ENCODE assay signal across 1 cellular context in the genomic region with DNA sequence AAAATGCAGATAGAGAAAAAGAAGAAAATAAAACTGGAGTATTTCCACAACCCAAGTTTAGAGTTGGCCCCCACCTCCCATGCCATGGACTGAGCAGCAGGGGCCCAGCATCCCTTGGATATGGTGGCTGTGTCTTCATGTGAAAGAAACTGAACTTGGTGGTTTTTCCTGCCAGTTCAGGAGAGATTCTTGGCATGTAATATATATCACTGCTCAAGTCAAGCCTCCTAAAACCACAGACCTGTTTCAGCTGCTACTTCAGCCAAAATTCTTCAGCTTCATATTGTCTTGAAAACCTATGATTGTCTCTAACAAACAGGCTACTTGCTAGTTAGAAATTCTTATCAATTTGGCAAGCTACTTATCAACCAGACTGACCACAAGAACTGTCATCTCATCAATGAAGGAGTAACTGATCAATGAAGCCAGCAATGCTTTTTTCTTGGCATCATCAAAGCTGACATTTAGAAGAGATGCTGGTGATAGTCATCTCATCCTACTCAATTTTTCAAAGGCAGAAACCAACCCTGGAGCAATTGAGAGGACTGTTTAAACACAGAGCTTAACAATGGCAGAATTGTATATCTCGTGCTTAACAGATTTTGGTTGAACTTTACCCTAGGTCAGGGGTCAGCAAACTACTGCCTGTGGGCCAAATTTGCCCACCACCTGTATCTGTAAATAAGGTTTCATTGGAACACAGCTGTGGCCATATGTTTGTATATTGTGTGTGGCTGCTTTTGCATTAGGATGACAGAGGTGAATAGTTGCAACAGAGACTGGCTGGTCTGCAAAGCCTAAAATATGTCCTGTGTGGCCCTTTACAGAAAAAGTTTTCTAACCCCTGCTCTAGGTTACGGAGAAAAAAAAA.
TF ChIP-seq lines count a peak whose summit lies in the region.

No MANE protein-coding gene starts in this region.

TF ChIP-seq in HepG2, 621 proteins besides CTCF, POLR2A, EP300 and RAD21 (continued from another document and continues in another):
- TF ChIP-seq ZNF747 (CRISPR knock-in tag; IDR thresholded peaks at IDR 0.05; ENCODE audit: borderline replicate concordance) (peak; percentile 80; the same call in 1 of the 2 replicates), ZNF629 (CRISPR knock-in tag; conservative IDR thresholded peaks at IDR 0.05) (peak; percentile 54; the same call in 1 of the 2 replicates), ZNF652 (CRISPR knock-in tag; IDR thresholded peaks at IDR 0.05; ENCODE audit: borderline replicate concordance, low read depth) (0 out of 2 replicates have a peak, but pooled peaks have one; percentile 20), NAIF1 (CRISPR knock-in tag; IDR thresholded peaks at IDR 0.05; ENCODE audit: borderline replicate concordance) (peak; percentile 66; the same call in 1 of the 2 replicates), MEF2D (CRISPR knock-in tag; IDR thresholded peaks at IDR 0.05) (peak; percentile 84), RARA (CRISPR knock-in tag; IDR thresholded peaks at IDR 0.05) (peak; percentile 98), ZNF432 (CRISPR knock-in tag; IDR thresholded peaks at IDR 0.05; ENCODE audit: borderline replicate concordance) (0 out of 2 replicates have a peak, but pooled peaks have one; percentile 36), BATF2 (CRISPR knock-in tag; IDR thresholded peaks at IDR 0.05) (no peak), PCBP2 (optimal IDR thresholded peaks at IDR 0.05; ENCODE audit: low read depth, low read length, poor library complexity, severe bottlenecking) (no peak), ZSCAN21 (CRISPR knock-in tag; IDR thresholded peaks at IDR 0.05; ENCODE audit: borderline replicate concordance) (no peak; the same call in 1 of the 2 replicates), ZNF543 (CRISPR knock-in tag; IDR thresholded peaks at IDR 0.05) (peak; percentile 90; the same call in 1 of the 2 replicates), ZNF501 (CRISPR knock-in tag; IDR thresholded peaks at IDR 0.05) (no peak), GABPB1 (CRISPR knock-in tag; IDR thresholded peaks at IDR 0.05) (peak; percentile 39), GATAD2A (CRISPR knock-in tag; IDR thresholded peaks at IDR 0.05) (peak; percentile 99), SYNCRIP (IDR thresholded peaks at IDR 0.05; ENCODE audit: insufficient read depth, low read depth, low read length) (no peak), SOX6 (IDR thresholded peaks at IDR 0.05) (no peak), SOX6 (CRISPR knock-in tag; IDR thresholded peaks at IDR 0.05) (peak; percentile 100), BCLAF1 (IDR thresholded peaks at IDR 0.05) (no peak), ZNF558 (CRISPR knock-in tag; IDR thresholded peaks at IDR 0.05; ENCODE audit: borderline replicate concordance) (peak; percentile 84; the same call in 1 of the 2 replicates), AGO2 (optimal IDR thresholded peaks at IDR 0.05; ENCODE audit: low read depth, low read length) (no peak), ZKSCAN5 (CRISPR knock-in tag; IDR thresholded peaks at IDR 0.05) (no peak), SRSF4 (IDR thresholded peaks at IDR 0.05; ENCODE audit: low read depth, low read length, poor library complexity, severe bottlenecking) (no peak), ZNF251 (CRISPR knock-in tag; IDR thresholded peaks at IDR 0.05) (no peak), CENPT (CRISPR knock-in tag; IDR thresholded peaks at IDR 0.05; ENCODE audit: low read depth) (no peak), KAT7 (CRISPR knock-in tag; IDR thresholded peaks at IDR 0.05; ENCODE audit: borderline replicate concordance) (no peak), SP4 (CRISPR knock-in tag; IDR thresholded peaks at IDR 0.05) (no peak), ZFP36 (IDR thresholded peaks at IDR 0.05; ENCODE audit: borderline replicate concordance, low read depth, low read length, partially characterized antibody) (no peak), ZNF75D (CRISPR knock-in tag; IDR thresholded peaks at IDR 0.05; ENCODE audit: borderline replicate concordance) (no peak), ZNF335 (CRISPR knock-in tag; IDR thresholded peaks at IDR 0.05) (no peak), ZNF367 (CRISPR knock-in tag; IDR thresholded peaks at IDR 0.05; ENCODE audit: borderline replicate concordance) (no peak), SIX4 (CRISPR knock-in tag; IDR thresholded peaks at IDR 0.05) (peak; percentile 88), CAMTA2 (CRISPR knock-in tag; IDR thresholded peaks at IDR 0.05; ENCODE audit: borderline replicate concordance) (no peak), TMF1 (CRISPR knock-in tag; IDR thresholded peaks at IDR 0.05; ENCODE audit: low read depth) (0 out of 2 replicates have a peak, but pooled peaks have one; percentile 30), XBP1 (CRISPR knock-in tag; IDR thresholded peaks at IDR 0.05) (peak; percentile 69; the same call in 1 of the 2 replicates), BORCS8-MEF2B (CRISPR knock-in tag; IDR thresholded peaks at IDR 0.05) (peak; percentile 49; the same call in 1 of the 2 replicates), CHD4 (IDR thresholded peaks at IDR 0.05; ENCODE audit: borderline replicate concordance, low read length) (no peak; the same call in 1 of the 2 replicates), ZBTB26 (CRISPR knock-in tag; IDR thresholded peaks at IDR 0.05; ENCODE audit: borderline replicate concordance) (no peak), TCF12 (IDR thresholded peaks at IDR 0.05) (no peak), TCF12 (CRISPR knock-in tag; IDR thresholded peaks at IDR 0.05) (peak; percentile 98), SRSF1 (optimal IDR thresholded peaks at IDR 0.05; ENCODE audit: low read depth, low read length) (no peak), ZNF724P (CRISPR knock-in tag; IDR thresholded peaks at IDR 0.05; ENCODE audit: borderline replicate concordance) (no peak), RORA (CRISPR knock-in tag; IDR thresholded peaks at IDR 0.05) (peak; percentile 93; the same call in 1 of the 2 replicates), ZNF550 (CRISPR knock-in tag; IDR thresholded peaks at IDR 0.05; ENCODE audit: borderline replicate concordance) (no peak), WIZ (CRISPR knock-in tag; IDR thresholded peaks at IDR 0.05) (no peak), REXO4 (CRISPR knock-in tag; IDR thresholded peaks at IDR 0.05; ENCODE audit: borderline replicate concordance) (no peak), ZNF749 (CRISPR knock-in tag; IDR thresholded peaks at IDR 0.05; ENCODE audit: borderline replicate concordance) (peak; percentile 84; the same call in 1 of the 2 replicates), YEATS2 (CRISPR knock-in tag; IDR thresholded peaks at IDR 0.05; ENCODE audit: borderline replicate concordance) (peak; percentile 47; the same call in 1 of the 2 replicates), ZNF138 (CRISPR knock-in tag; IDR thresholded peaks at IDR 0.05; ENCODE audit: low read depth) (no peak)
- TF ChIP-seq, protein P1, sequence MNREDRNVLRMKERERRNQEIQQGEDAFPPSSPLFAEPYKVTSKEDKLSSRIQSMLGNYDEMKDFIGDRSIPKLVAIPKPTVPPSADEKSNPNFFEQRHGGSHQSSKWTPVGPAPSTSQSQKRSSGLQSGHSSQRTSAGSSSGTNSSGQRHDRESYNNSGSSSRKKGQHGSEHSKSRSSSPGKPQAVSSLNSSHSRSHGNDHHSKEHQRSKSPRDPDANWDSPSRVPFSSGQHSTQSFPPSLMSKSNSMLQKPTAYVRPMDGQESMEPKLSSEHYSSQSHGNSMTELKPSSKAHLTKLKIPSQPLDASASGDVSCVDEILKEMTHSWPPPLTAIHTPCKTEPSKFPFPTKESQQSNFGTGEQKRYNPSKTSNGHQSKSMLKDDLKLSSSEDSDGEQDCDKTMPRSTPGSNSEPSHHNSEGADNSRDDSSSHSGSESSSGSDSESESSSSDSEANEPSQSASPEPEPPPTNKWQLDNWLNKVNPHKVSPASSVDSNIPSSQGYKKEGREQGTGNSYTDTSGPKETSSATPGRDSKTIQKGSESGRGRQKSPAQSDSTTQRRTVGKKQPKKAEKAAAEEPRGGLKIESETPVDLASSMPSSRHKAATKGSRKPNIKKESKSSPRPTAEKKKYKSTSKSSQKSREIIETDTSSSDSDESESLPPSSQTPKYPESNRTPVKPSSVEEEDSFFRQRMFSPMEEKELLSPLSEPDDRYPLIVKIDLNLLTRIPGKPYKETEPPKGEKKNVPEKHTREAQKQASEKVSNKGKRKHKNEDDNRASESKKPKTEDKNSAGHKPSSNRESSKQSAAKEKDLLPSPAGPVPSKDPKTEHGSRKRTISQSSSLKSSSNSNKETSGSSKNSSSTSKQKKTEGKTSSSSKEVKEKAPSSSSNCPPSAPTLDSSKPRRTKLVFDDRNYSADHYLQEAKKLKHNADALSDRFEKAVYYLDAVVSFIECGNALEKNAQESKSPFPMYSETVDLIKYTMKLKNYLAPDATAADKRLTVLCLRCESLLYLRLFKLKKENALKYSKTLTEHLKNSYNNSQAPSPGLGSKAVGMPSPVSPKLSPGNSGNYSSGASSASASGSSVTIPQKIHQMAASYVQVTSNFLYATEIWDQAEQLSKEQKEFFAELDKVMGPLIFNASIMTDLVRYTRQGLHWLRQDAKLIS (CRISPR knock-in tag; IDR thresholded peaks at IDR 0.05) = no peak
- TF ChIP-seq, protein P2, sequence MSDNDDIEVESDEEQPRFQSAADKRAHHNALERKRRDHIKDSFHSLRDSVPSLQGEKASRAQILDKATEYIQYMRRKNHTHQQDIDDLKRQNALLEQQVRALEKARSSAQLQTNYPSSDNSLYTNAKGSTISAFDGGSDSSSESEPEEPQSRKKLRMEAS (IDR thresholded peaks at IDR 0.05) = peak; percentile 80
- TF ChIP-seq, protein P3, sequence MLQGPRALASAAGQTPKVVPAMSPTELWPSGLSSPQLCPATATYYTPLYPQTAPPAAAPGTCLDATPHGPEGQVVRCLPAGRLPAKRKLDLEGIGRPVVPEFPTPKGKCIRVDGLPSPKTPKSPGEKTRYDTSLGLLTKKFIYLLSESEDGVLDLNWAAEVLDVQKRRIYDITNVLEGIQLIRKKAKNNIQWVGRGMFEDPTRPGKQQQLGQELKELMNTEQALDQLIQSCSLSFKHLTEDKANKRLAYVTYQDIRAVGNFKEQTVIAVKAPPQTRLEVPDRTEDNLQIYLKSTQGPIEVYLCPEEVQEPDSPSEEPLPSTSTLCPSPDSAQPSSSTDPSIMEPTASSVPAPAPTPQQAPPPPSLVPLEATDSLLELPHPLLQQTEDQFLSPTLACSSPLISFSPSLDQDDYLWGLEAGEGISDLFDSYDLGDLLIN (CRISPR knock-in tag; IDR thresholded peaks at IDR 0.05; ENCODE audit: borderline replicate concordance) = 0 out of 2 replicates have a peak, but pooled peaks have one; percentile 58
- TF ChIP-seq, protein P4, sequence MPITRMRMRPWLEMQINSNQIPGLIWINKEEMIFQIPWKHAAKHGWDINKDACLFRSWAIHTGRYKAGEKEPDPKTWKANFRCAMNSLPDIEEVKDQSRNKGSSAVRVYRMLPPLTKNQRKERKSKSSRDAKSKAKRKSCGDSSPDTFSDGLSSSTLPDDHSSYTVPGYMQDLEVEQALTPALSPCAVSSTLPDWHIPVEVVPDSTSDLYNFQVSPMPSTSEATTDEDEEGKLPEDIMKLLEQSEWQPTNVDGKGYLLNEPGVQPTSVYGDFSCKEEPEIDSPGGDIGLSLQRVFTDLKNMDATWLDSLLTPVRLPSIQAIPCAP (CRISPR knock-in tag; IDR thresholded peaks at IDR 0.05; ENCODE audit: low read depth) = no peak
- TF ChIP-seq, protein P5, sequence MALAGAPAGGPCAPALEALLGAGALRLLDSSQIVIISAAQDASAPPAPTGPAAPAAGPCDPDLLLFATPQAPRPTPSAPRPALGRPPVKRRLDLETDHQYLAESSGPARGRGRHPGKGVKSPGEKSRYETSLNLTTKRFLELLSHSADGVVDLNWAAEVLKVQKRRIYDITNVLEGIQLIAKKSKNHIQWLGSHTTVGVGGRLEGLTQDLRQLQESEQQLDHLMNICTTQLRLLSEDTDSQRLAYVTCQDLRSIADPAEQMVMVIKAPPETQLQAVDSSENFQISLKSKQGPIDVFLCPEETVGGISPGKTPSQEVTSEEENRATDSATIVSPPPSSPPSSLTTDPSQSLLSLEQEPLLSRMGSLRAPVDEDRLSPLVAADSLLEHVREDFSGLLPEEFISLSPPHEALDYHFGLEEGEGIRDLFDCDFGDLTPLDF (CRISPR knock-in tag; IDR thresholded peaks at IDR 0.05) = no peak; the same call in 1 of the 2 replicates
